Comparison of ENCODE assay signal across 8 cellular contexts in the genomic region with DNA sequence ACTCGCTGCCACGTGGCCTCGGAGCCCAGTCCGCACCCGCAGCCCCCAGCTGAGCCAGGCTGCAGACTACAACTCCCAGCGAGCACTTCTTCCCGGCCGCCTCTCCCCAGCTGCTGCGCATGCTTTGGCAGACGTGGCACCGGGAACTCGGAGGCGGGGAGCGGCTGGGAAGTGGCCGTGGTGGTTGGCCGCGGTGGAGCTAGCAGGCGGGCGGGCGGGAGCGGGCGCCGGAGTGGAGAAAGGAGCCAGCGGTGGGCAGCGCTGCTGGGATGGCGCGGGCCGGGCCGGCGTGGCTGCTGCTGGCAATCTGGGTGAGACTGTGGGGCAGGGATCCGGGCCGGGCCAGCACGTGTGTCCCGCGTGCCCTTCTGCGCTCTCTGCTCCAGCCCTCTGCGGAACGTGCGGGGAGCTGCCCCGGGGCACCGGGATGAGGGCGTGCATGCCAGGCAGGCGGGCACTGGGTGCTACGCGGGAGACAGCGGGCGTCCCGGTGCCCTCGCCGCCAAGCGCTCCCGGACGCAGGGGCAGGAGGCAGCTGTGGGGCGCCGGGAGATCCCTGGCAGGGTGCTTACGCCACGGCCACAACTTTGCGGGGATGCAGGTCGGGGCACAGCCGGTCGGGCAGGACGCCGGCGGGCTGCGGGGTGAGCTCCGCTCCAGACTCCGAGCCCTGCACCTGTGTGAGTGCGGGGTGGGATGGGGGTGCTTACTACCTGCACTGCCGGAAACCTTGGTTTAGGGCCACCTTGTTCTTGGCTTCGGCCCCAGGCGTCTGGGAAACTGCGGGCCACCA. TPM values are rescaled to one million over a fixed set of nuclear protein-coding genes. Genes with fewer than 3 reads are reported as not detected.
DNase-seq lines count a peak whose midpoint lies in the region; ATAC-seq and TF ChIP-seq lines count a peak whose summit lies in the region.

TSS of gene PDIA5 (plus strand) at position 130 of the 793 bp plus-strand sequence. CDS start at position 270, 140 bp downstream.

- no peaks in the 10 kb centered on the region for H3K27me3 Mint-ChIP-seq in CD4-positive, alpha-beta T cell
- peaks cover 32% of the 10 kb centered on the region for H3K27me3 Mint-ChIP-seq in endodermal cell (ENCODE audit: insufficient read depth)

- H3K36me3 Mint-ChIP-seq in CD4-positive, alpha-beta T cell (ENCODE audit: low read depth), result no peaks in the 10 kb centered on the region
- no peaks in the 10 kb centered on the region for H3K36me3 Mint-ChIP-seq in endodermal cell (ENCODE audit: low read depth)

- H3K23ac ChIP-seq in mesendoderm (ENCODE audit: low read length), result peak within 1 kb of the TSS; percentile 95

- H3K36me3 ChIP-seq in endodermal cell (ENCODE audit: control insufficient read depth, insufficient read depth, low read length) (no peaks in the 10 kb centered on the region), mesendoderm (ENCODE audit: control insufficient read depth, insufficient read depth, low read length) (no peaks in the 10 kb centered on the region)

- peak within 1 kb of the TSS; percentile 66 for H3K4ac ChIP-seq in mesendoderm (ENCODE audit: low read depth, low read length)

- no peak within 1 kb of the TSS for H3K27ac Mint-ChIP-seq in CD4-positive, alpha-beta T cell
- H3K27ac Mint-ChIP-seq in endodermal cell, result peak within 1 kb of the TSS; percentile 42

- peak within 1 kb of the TSS; percentile 61 for H3K4me2 ChIP-seq in mesendoderm (ENCODE audit: low read length)

- H2BK15ac ChIP-seq in mesendoderm (replicated peaks; ENCODE audit: low read depth), result no peak within 1 kb of the TSS

- H3K27ac ChIP-seq in CD4-positive, alpha-beta T cell (ENCODE audit: low read depth, low read length), result no peak within 1 kb of the TSS
- H3K27ac ChIP-seq in HL-60 (replicated peaks) (peak within 1 kb of the TSS; percentile 80), endodermal cell (ENCODE audit: low read depth, low read length) (no peak within 1 kb of the TSS), mesendoderm (ENCODE audit: low read depth, low read length) (no peak within 1 kb of the TSS)

- peak within 1 kb of the TSS; percentile 84 for H3K4me3 Mint-ChIP-seq in CD4-positive, alpha-beta T cell
- peak within 1 kb of the TSS; percentile 81 for H3K4me3 Mint-ChIP-seq in endodermal cell

- CTCF ChIA-PET in CD4-positive, alpha-beta T cell (lab: Charles Lee), result no interaction called here

- peak in 9 of 10 experiments; percentile 3 to 54 (median 20) for DNase-seq in CD4-positive, alpha-beta T cell
- DNase-seq in HL-60 (ENCODE audit: low read depth in 1 of 2, low spot score in 1 of 2), result peak; percentile 75 to 91
- DNase-seq in NCI-H82 treated with DMSO at 0.1 percent for 48 hours (lab: John Stamatoyannopoulos, UW; ENCODE audit: unreplicated experiment), result peak; percentile 97
- DNase-seq in activated CD8-positive, alpha-beta memory T cell treated with anti-CD3 and anti-CD28 coated beads for 24 hours, result peak; percentile 91
- DNase-seq in endodermal cell, result peak; percentile 98
- peak; percentile 96 for DNase-seq in mesendoderm
- DNase-seq in stimulated activated CD8-positive, alpha-beta memory T cell treated with anti-CD3 and anti-CD28 coated beads, Interleukin-12 subunit alpha, Interleukin-12 subunit beta, amount 100 ng/mL, for 24 hours (ENCODE audit: extremely low read depth), result peak; percentile 59

- H2AK5ac ChIP-seq in mesendoderm (ENCODE audit: low read length), result no peak within 1 kb of the TSS

- H3K9me3 Mint-ChIP-seq in CD4-positive, alpha-beta T cell, result no peaks in the 10 kb centered on the region
- H3K9me3 Mint-ChIP-seq in endodermal cell, result no peaks in the 10 kb centered on the region

- H3K4me3 ChIP-seq in HL-60 (replicated peaks; ENCODE audit: insufficient read depth, low read length), result peak within 1 kb of the TSS; percentile 76
- H3K4me3 ChIP-seq in endodermal cell (ENCODE audit: low read length), result peak within 1 kb of the TSS; percentile 94
- H3K4me3 ChIP-seq in mesendoderm (ENCODE audit: low read length), result peak within 1 kb of the TSS; percentile 40

- no peak within 1 kb of the TSS for H4K8ac ChIP-seq in mesendoderm (ENCODE audit: low read depth, low read length)

- peaks cover 20% of the 10 kb centered on the region for H3K79me1 ChIP-seq in mesendoderm (ENCODE audit: low read length)

- H3K9ac ChIP-seq in endodermal cell (ENCODE audit: extremely low read depth, low read length, poor library complexity, severe bottlenecking), result peak within 1 kb of the TSS; percentile 75
- H3K9ac ChIP-seq in mesendoderm (ENCODE audit: low read length), result peak within 1 kb of the TSS; percentile 94

- H3K79me2 ChIP-seq in mesendoderm (ENCODE audit: control insufficient read depth, insufficient read depth, low read length), result peaks cover 38% of the 10 kb centered on the region

- peaks cover 23% of the 10 kb centered on the region for H3K4me1 Mint-ChIP-seq in CD4-positive, alpha-beta T cell (ENCODE audit: low read depth)
- H3K4me1 Mint-ChIP-seq in endodermal cell, result peaks cover 30% of the 10 kb centered on the region

- H3K18ac ChIP-seq in mesendoderm (ENCODE audit: low read length), result peak within 1 kb of the TSS; percentile 22

- H2BK5ac ChIP-seq in mesendoderm (ENCODE audit: low read length), result peak within 1 kb of the TSS; percentile 48

- no peak for TF ChIP-seq CTCF in CD4-positive, alpha-beta T cell (IDR thresholded peaks at IDR 0.05)
- no peak for TF ChIP-seq CTCF in HL-60 (IDR thresholded peaks at IDR 0.05; ENCODE audit: insufficient read depth, low read length)
- TF ChIP-seq CTCF in endodermal cell (conservative IDR thresholded peaks at IDR 0.05), result no peak

- POLR2A ChIA-PET in CD4-positive, alpha-beta T cell (lab: Charles Lee), result interaction anchor here (0.9 to 1.2 kb wide), 5 partner anchors 10 to 683 kb away, joined by 3 to 5 read pairs (median 4); partner anchors contain the start of genes FAM162A and SEC22A

- no peak within 1 kb of the TSS for H2BK120ac ChIP-seq in mesendoderm (ENCODE audit: low read depth, low read length)

- H3K56ac ChIP-seq in mesendoderm (ENCODE audit: low read length), result peak within 1 kb of the TSS; percentile 99

- H3K27me3 ChIP-seq in CD4-positive, alpha-beta T cell (ENCODE audit: control insufficient read depth, insufficient read depth, low read length), result no peaks in the 10 kb centered on the region
- H3K27me3 ChIP-seq in HL-60 (ENCODE audit: insufficient read depth, poor library complexity, severe bottlenecking), result no peaks in the 10 kb centered on the region
- no peaks in the 10 kb centered on the region for H3K27me3 ChIP-seq in endodermal cell (ENCODE audit: control insufficient read depth, insufficient read depth, low read length, poor library complexity, severe bottlenecking)
- H3K27me3 ChIP-seq in mesendoderm (ENCODE audit: insufficient read depth, low read length, poor library complexity), result no peaks in the 10 kb centered on the region

- H3K4me1 ChIP-seq in endodermal cell (ENCODE audit: control insufficient read depth, insufficient read depth, low read length) (peaks cover 14% of the 10 kb centered on the region), mesendoderm (ENCODE audit: control insufficient read depth, low read depth, low read length) (peaks cover 6% of the 10 kb centered on the region)

- intact Hi-C loops in CD4-positive, alpha-beta T cell (cut with DNase I, micrococcal nuclease), result no loop called here

- no peak within 1 kb of the TSS for H4K5ac ChIP-seq in mesendoderm (ENCODE audit: low read length)

- H3K9me3 ChIP-seq in CD4-positive, alpha-beta T cell (ENCODE audit: control insufficient read depth, low read length), result no peaks in the 10 kb centered on the region
- H3K9me3 ChIP-seq in endodermal cell (ENCODE audit: control insufficient read depth, low read length), result no peaks in the 10 kb centered on the region

- ATAC-seq in CD4-positive, alpha-beta T cell (ENCODE audit: poor library complexity), result peak; percentile 55
- peak; percentile 93 for ATAC-seq in GM19438 (IDR thresholded peaks at IDR 0.05; ENCODE audit: low read depth, unreplicated experiment)

- 0 to 1% methylated on average over 32 to 72 of the region's 72 CpGs for WGBS in endodermal cell (ENCODE audit: insufficient coverage in 1 of 2, insufficient read length in 1 of 2), 2 experiments
- WGBS in mesendoderm (ENCODE audit: extremely low coverage, insufficient coverage, low lambda C conversion rate), result no CpG with 5 or more reads among the region's 72 CpGs

RNA-seq across cellular contexts. Expression of gene PDIA5, which starts in this region (rescaled TPM):
- total RNA-seq in CD4-positive, alpha-beta T cell, result 1 to 10 TPM; 2.2 to 3.0 TPM
- total RNA-seq in endodermal cell, result 10 to 100 TPM; 57.5 to 68.3 TPM
- polyA plus RNA-seq in endodermal cell (2013, experiment 1 of 2), result 28.6 TPM
- 31.1 TPM for polyA plus RNA-seq in endodermal cell (2013, experiment 2 of 2)
- 28.4 TPM for polyA plus RNA-seq in mesendoderm (2013, experiment 1 of 2)
- polyA plus RNA-seq in mesendoderm (2013, experiment 2 of 2), result 27.6 TPM

Comparison
In these comparisons a context has a peak if more than half of its experiments do, and no peak if none do; other contexts are left out.
1. RNA of gene PDIA5 (total RNA-seq): 57.5 to 68.3 TPM in endodermal cell; 2.2 to 3.0 TPM in CD4-positive, alpha-beta T cell; every median in the first group is over 10 times any median in the second.
2. DNase-seq: peak in every context shown above with its lines; median percentile 98 in endodermal cell; 97 in NCI-H82 treated with DMSO at 0.1 percent for 48 hours; 96 in mesendoderm; 91 in activated CD8-positive, alpha-beta memory T cell treated with anti-CD3 and anti-CD28 coated beads for 24 hours; 83 in HL-60; 59 in stimulated activated CD8-positive, alpha-beta memory T cell treated with anti-CD3 and anti-CD28 coated beads, Interleukin-12 subunit alpha, Interleukin-12 subunit beta, amount 100 ng/mL, for 24 hours; 20 in CD4-positive, alpha-beta T cell.
3. H3K4me3 ChIP-seq: peak in every context shown above with its lines; median percentile 94 in endodermal cell; 76 in HL-60; 40 in mesendoderm.